1 cellular context compared by ENCODE assay signal in genomic region chr17:66451188-66452149, GRCh38.
TF ChIP-seq lines count a peak whose summit lies in the region.

No MANE protein-coding gene starts in this region.

TF ChIP-seq in HepG2, 621 proteins besides CTCF, POLR2A, EP300 and RAD21 (continued from another document):
- TF ChIP-seq ZNF589 (CRISPR knock-in tag; conservative IDR thresholded peaks at IDR 0.05): no peak
- no peak for TF ChIP-seq ZBTB40 (IDR thresholded peaks at IDR 0.05)
- TF ChIP-seq ZBTB40 (CRISPR knock-in tag; IDR thresholded peaks at IDR 0.05): no peak
- no peak for TF ChIP-seq FOXO4 (CRISPR knock-in tag; conservative IDR thresholded peaks at IDR 0.05)
- no peak for TF ChIP-seq ZNF34 (CRISPR knock-in tag; IDR thresholded peaks at IDR 0.05; ENCODE audit: borderline replicate concordance)
- TF ChIP-seq HDAC2 (CRISPR knock-in tag; IDR thresholded peaks at IDR 0.05): peak; percentile 88
- TF ChIP-seq ZNF672 (CRISPR knock-in tag; IDR thresholded peaks at IDR 0.05): no peak
- peak; percentile 22; the same call in 1 of the 2 replicates for TF ChIP-seq ZNF503 (CRISPR knock-in tag; IDR thresholded peaks at IDR 0.05)
- no peak for TF ChIP-seq MXD1 (CRISPR knock-in tag; IDR thresholded peaks at IDR 0.05)
TF ChIP-seq in HepG2: peak in this region for 181.
